ENCODE assay signal across 1 cellular context in the genomic region with DNA sequence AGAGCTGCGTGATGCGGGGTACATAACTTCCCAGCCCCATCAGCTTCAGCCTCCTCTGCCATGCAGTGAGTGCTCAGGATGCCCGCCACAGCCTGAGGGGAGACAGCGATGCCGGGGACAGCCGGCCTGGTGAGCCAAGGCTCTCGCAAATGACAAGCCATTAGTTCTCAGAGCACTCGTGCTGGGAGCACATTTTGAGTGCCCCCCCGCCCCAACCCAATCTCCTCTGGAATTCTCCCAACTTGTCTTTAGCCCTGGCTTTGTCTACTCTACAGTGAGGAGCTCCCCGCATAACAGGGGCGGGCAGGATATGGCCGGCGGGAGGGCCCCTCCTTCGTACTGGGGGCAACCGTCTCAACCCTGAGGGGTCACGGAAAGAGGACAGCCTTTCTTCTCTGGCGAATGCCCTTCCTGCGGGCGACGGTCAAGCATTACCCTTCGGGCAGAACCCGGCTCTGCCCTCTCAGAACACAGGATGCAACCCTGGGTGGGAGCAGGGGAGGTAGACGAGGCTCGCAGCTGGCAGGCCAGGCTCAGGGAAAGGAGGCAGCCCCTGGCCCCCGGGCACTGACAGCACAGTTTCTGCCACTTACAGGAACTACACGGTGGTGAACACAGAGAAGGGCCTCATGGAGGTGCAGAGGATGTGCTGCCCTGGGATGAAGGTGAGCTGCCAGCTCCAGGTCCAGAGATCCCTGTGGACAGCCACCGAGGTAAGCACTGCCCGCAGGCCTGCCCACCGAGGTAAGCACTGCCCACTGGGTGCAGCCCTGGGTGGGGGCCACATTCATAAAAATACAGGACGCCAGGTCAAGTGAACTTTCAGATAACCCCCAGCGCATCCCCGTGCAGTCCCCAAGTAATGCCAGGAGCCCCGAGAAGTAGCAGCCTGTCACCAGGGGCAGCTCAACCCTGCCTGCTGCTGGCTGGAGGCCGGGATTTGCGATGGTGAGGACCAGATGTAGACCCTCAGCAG.
TF ChIP-seq lines count a peak whose summit lies in the region.

No MANE protein-coding gene starts in this region.

TF ChIP-seq in HEK293T, 16 proteins besides CTCF, POLR2A, EP300 and RAD21 (continued from another document):
- no peak for TF ChIP-seq SUZ12 (IDR thresholded peaks at IDR 0.05)
- TF ChIP-seq HDGF (IDR thresholded peaks at IDR 0.05; ENCODE audit: borderline replicate concordance): no peak
- no peak for TF ChIP-seq ELF4 (IDR thresholded peaks at IDR 0.05)
- TF ChIP-seq SP1 (IDR thresholded peaks at IDR 0.05): no peak
- TF ChIP-seq ARNT (IDR thresholded peaks at IDR 0.05): no peak
- TF ChIP-seq LEF1 (IDR thresholded peaks at IDR 0.05; ENCODE audit: borderline replicate concordance): no peak
- TF ChIP-seq ZNF384 (IDR thresholded peaks at IDR 0.05): no peak
- no peak for TF ChIP-seq FOXK2 (IDR thresholded peaks at IDR 0.05)
TF ChIP-seq in HEK293T: peak in this region for 0.
